33 cellular contexts compared by ENCODE assay signal in the genomic region with DNA sequence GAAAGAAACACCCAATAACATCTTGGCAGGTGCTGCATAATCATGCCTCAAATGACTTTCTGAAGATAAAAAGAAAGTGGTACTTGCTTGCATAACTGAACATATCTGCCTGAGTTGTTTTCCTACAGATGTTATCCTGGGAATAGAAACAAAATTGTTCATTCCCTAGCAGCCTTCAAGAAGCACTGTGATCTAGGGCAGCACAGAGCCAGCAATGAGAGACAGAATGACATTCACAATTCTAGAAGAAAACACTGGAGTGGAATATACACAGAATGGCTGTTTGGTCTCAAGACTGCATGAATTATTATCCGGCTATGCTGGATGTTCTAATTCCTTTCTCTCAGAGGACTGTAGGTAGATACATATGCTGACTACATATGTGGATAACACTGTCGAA.
"Had no signal": no experiment of that assay in that cellular context is flagged by ENCODE, and none has a peak within 500 bp of the region (broad histone marks: within the 10 kb centered on the region; RNA-seq: fewer than 3 reads in every experiment).

No MANE protein-coding gene starts in this region.

- H3K36me3 Mint-ChIP-seq: immature natural killer cell; memory B cell; naive thymus-derived CD4-positive, alpha-beta T cell; neural progenitor cell; stimulated activated memory B cell treated with anti-CD40 and anti-IgM and Interleukin-4, amounts not matched to agents 10 μg/mL and 1 μg/mL and 100 μg/mL, for 72 hours had no signal

- H3K4me2 ChIP-seq: neural progenitor cell, smooth muscle cell had no signal

- H3K27me3 Mint-ChIP-seq: memory B cell; naive thymus-derived CD4-positive, alpha-beta T cell; natural killer cell treated with Interleukin-12 subunit alpha and Interleukin-12 subunit beta and Interleukin-15 and Interleukin-18, amount 100 ng/mL, for 72 hours; progenitor cell of endocrine pancreas; stimulated activated memory B cell treated with anti-CD40 and anti-IgM and Interleukin-4, amounts not matched to agents 10 μg/mL and 1 μg/mL and 100 μg/mL, for 72 hours; stimulated activated naive CD8-positive, alpha-beta T cell treated with anti-CD3 and anti-CD28 coated beads, Interleukin-15, amount 100 ng/mL, for 72 hours had no signal

- H3K27ac ChIP-seq: left lung, neural progenitor cell, neutrophil, parathyroid adenoma, right atrium auricular region, right lobe of liver, testis, thyroid gland, transverse colon, upper lobe of left lung, vagina had no signal

- H3K27ac Mint-ChIP-seq: immature natural killer cell; memory B cell; naive thymus-derived CD4-positive, alpha-beta T cell; natural killer cell treated with Interleukin-12 subunit alpha and Interleukin-12 subunit beta and Interleukin-15 and Interleukin-18, amount 100 ng/mL, for 72 hours; neural progenitor cell; progenitor cell of endocrine pancreas; stimulated activated memory B cell treated with anti-CD40 and anti-IgM and Interleukin-4, amounts not matched to agents 10 μg/mL and 1 μg/mL and 100 μg/mL, for 72 hours; stimulated activated naive CD8-positive, alpha-beta T cell treated with anti-CD3 and anti-CD28 coated beads, Interleukin-15, amount 100 ng/mL, for 72 hours had no signal

- H3K79me2 ChIP-seq: parathyroid adenoma had no signal

- H3K9ac ChIP-seq: neural progenitor cell, parathyroid adenoma had no signal

- DNase-seq: hypothalamus; immature natural killer cell; kidney; left colon; left lung; midbrain; mucosa of descending colon; naive thymus-derived CD4-positive, alpha-beta T cell; occipital lobe; right lobe of liver; stimulated activated CD4-positive, alpha-beta T cell treated with anti-CD3 and anti-CD28 coated beads, Interleukin-1b, Interleukin-23, amount 100 ng/mL, for 48 hours; stimulated activated CD4-positive, alpha-beta T cell treated with anti-CD3 and anti-CD28 coated beads, Interleukin-2, amount 100 ng/mL, for 48 hours; stimulated activated CD4-positive, alpha-beta T cell treated with anti-CD3 and anti-CD28 coated beads, Interleukin-4, amount 100 ng/mL, for 4 hours; stimulated activated CD8-positive, alpha-beta memory T cell treated with anti-CD3 and anti-CD28 coated beads, Interleukin-4, amount 100 ng/mL, for 48 hours; stimulated activated naive CD4-positive, alpha-beta T cell treated with Interleukin-2 at 50 U/mL for 16 hours; stimulated activated naive CD8-positive, alpha-beta T cell treated with anti-CD3 and anti-CD28 coated beads, Interleukin-15, amount 100 ng/mL, for 72 hours; substantia nigra; testis; thyroid gland; transverse colon; upper lobe of left lung had no signal

- H3K27me3 ChIP-seq: left lung, neural progenitor cell, neutrophil, right atrium auricular region, right lobe of liver, testis, thyroid gland, transverse colon, upper lobe of left lung, vagina had no signal

- H3K4me3 Mint-ChIP-seq: immature natural killer cell; memory B cell; naive thymus-derived CD4-positive, alpha-beta T cell; natural killer cell treated with Interleukin-12 subunit alpha and Interleukin-12 subunit beta and Interleukin-15 and Interleukin-18, amount 100 ng/mL, for 72 hours; neural progenitor cell; stimulated activated memory B cell treated with anti-CD40 and anti-IgM and Interleukin-4, amounts not matched to agents 10 μg/mL and 1 μg/mL and 100 μg/mL, for 72 hours; stimulated activated naive CD8-positive, alpha-beta T cell treated with anti-CD3 and anti-CD28 coated beads, Interleukin-15, amount 100 ng/mL, for 72 hours had no signal

- H3K4me3 ChIP-seq: left lung, lung, mucosa of descending colon, neural progenitor cell, right atrium auricular region, right lobe of liver, smooth muscle cell, testis, thyroid gland, transverse colon, upper lobe of left lung, vagina had no signal

- H3K9me3 Mint-ChIP-seq: memory B cell, neural progenitor cell had no signal

- H3K9me3 ChIP-seq: mucosa of descending colon, neutrophil, right atrium auricular region, right lobe of liver, testis, thyroid gland, transverse colon, upper lobe of left lung, vagina had no signal

- H3K4me1 ChIP-seq: left lung, neural progenitor cell, parathyroid adenoma, right atrium auricular region, right lobe of liver, testis, thyroid gland, transverse colon, upper lobe of left lung, vagina had no signal

- ATAC-seq: left colon; left lung; mucosa of descending colon; naive thymus-derived CD4-positive, alpha-beta T cell; natural killer cell treated with Interleukin-12 subunit alpha and Interleukin-12 subunit beta and Interleukin-15 and Interleukin-18, amount 100 ng/mL, for 72 hours; right lobe of liver; stimulated activated memory B cell treated with anti-CD40 and anti-IgM and Interleukin-4, amounts not matched to agents 10 μg/mL and 1 μg/mL and 100 μg/mL, for 72 hours; stimulated activated naive CD8-positive, alpha-beta T cell treated with anti-CD3 and anti-CD28 coated beads, Interleukin-15, amount 100 ng/mL, for 72 hours had no signal

- H3K36me3 ChIP-seq: left lung, neural progenitor cell, neutrophil, right atrium auricular region, right lobe of liver, thyroid gland, transverse colon, upper lobe of left lung, vagina had no signal

- FAIRE-seq: islet of Langerhans, kidney had no signal

- H2AFZ ChIP-seq: neural progenitor cell, parathyroid adenoma had no signal

- H3K4me1 Mint-ChIP-seq: immature natural killer cell; memory B cell; naive thymus-derived CD4-positive, alpha-beta T cell; neural progenitor cell; stimulated activated memory B cell treated with anti-CD40 and anti-IgM and Interleukin-4, amounts not matched to agents 10 μg/mL and 1 μg/mL and 100 μg/mL, for 72 hours; stimulated activated naive CD8-positive, alpha-beta T cell treated with anti-CD3 and anti-CD28 coated beads, Interleukin-15, amount 100 ng/mL, for 72 hours had no signal
